Comparison of ENCODE assay signal across 20 cellular contexts in genomic region chr5:170262061-170262764, GRCh38. TPM values are rescaled to one million over a fixed set of nuclear protein-coding genes. Genes with fewer than 3 reads are reported as not detected.
DNase-seq lines count a peak whose midpoint lies in the region; ATAC-seq and TF ChIP-seq lines count a peak whose summit lies in the region.
"Had no signal": no experiment of that assay in that cellular context is flagged by ENCODE, and none has a peak within 500 bp of the region (broad histone marks: within the 10 kb centered on the region; RNA-seq: fewer than 3 reads in every experiment).

No MANE protein-coding gene starts in this region.

- H3K4me3 ChIP-seq in Karpas-422 (ENCODE audit: low read length) (no peak overlapping the region), mesendoderm (ENCODE audit: low read length) (no peak overlapping the region)
- H3K4me3 ChIP-seq: esophagus squamous epithelium, heart left ventricle, thyroid gland had no signal

- no peak overlapping the region for H3K18ac ChIP-seq in mesendoderm (ENCODE audit: low read length)

- no CpG with 5 or more reads among the region's 11 CpGs for WGBS in mesendoderm (ENCODE audit: extremely low coverage, insufficient coverage, low lambda C conversion rate)

- peak overlapping the region; percentile 90 to 96 for H3K27ac Mint-ChIP-seq in activated naive CD4-positive, alpha-beta T cell treated with anti-CD3 and anti-CD28 coated beads, Interleukin-2, amount 50 U/mL, for 72 hours
- H3K27ac Mint-ChIP-seq in natural killer cell = peak overlapping the region; percentile 88 to 94
- H3K27ac Mint-ChIP-seq: dendritic cell treated with granulocyte-macrophage colony-stimulating factor and Interleukin-4, amounts not matched to agents 40 ng/mL and 50 ng/mL, for 4 days had no signal

- no peak for TF ChIP-seq CTCF in natural killer cell (IDR thresholded peaks at IDR 0.05)

- no peak overlapping the region for H2AK5ac ChIP-seq in mesendoderm (ENCODE audit: low read length)

- no peak overlapping the region for H2BK5ac ChIP-seq in mesendoderm (ENCODE audit: low read length)

- H4K8ac ChIP-seq in mesendoderm (ENCODE audit: low read depth, low read length) = no peak overlapping the region

- peak overlapping the region; percentile 88; the same call in 1 of the 2 replicates for H3K27ac ChIP-seq in Karpas-422 (ENCODE audit: low read length)
- H3K27ac ChIP-seq in mesendoderm (ENCODE audit: low read depth, low read length) = no peak overlapping the region
- H3K27ac ChIP-seq: esophagus squamous epithelium, thyroid gland had no signal

- H3K79me2 ChIP-seq in Karpas-422 (ENCODE audit: low read length) (no peaks in the 10 kb centered on the region), mesendoderm (ENCODE audit: control insufficient read depth, insufficient read depth, low read length) (no peaks in the 10 kb centered on the region)

- H3K36me3 Mint-ChIP-seq in activated naive CD4-positive, alpha-beta T cell treated with anti-CD3 and anti-CD28 coated beads, Interleukin-2, amount 50 U/mL, for 72 hours = peaks cover 48 to 84% of the 10 kb centered on the region in 2 donors
- H3K36me3 Mint-ChIP-seq in natural killer cell = peaks cover 62% of the 10 kb centered on the region

- no peak overlapping the region for H2BK120ac ChIP-seq in mesendoderm (ENCODE audit: low read depth, low read length)

- no peak overlapping the region for H3K23ac ChIP-seq in mesendoderm (ENCODE audit: low read length)

- peak; percentile 35 for DNase-seq in activated CD4-positive, alpha-beta T cell treated with anti-CD3 and anti-CD28 coated beads, Interleukin-2, amount 50 U/mL, for 1 hour
- no peak for DNase-seq in activated CD4-positive, alpha-beta T cell treated with anti-CD3 and anti-CD28 coated beads, Interleukin-2, amount 50 U/mL, for 48 hours
- DNase-seq in Karpas-422 = no peak
- DNase-seq in activated naive CD4-positive, alpha-beta T cell treated with anti-CD3 and anti-CD28 coated beads, Interleukin-2, amount 50 U/mL, for 72 hours (ENCODE audit: low spot score in 2 of 2) = no peak
- no peak for DNase-seq in natural killer cell
- no peak for DNase-seq in mesendoderm
- DNase-seq in NCI-H1105 treated with DMSO at 0.1 percent for 48 hours (lab: John Stamatoyannopoulos, UW) = no peak
- DNase-seq: esophagus squamous epithelium; NCI-H2029; NCI-H526 treated with DMSO at 0.1 percent for 48 hours; stimulated activated CD4-positive, alpha-beta T cell treated with anti-CD3 and anti-CD28 coated beads, Interleukin-1b, Interleukin-23, amount 100 ng/mL, for 48 hours; thyroid gland had no signal

- H3K4me3 Mint-ChIP-seq in natural killer cell = peak overlapping the region; percentile 13
- H3K4me3 Mint-ChIP-seq: dendritic cell treated with granulocyte-macrophage colony-stimulating factor and Interleukin-4, amounts not matched to agents 40 ng/mL and 50 ng/mL, for 4 days had no signal

- no peak overlapping the region for H3K4ac ChIP-seq in mesendoderm (ENCODE audit: low read depth, low read length)

- ATAC-seq in activated naive CD4-positive, alpha-beta T cell treated with anti-CD3 and anti-CD28 coated beads, Interleukin-2, amount 50 U/mL, for 72 hours = peak; percentile 23 to 27
- ATAC-seq in natural killer cell (peak; percentile 34 to 60 (median 55)), esophagus mucosa (no peak)
- ATAC-seq: heart left ventricle, right cardiac atrium had no signal

- H3K27me3 ChIP-seq in Karpas-422 (ENCODE audit: low read length) (no peaks in the 10 kb centered on the region), mesendoderm (ENCODE audit: insufficient read depth, low read length, poor library complexity) (no peaks in the 10 kb centered on the region)
- H3K27me3 ChIP-seq: thyroid gland had no signal

- intact Hi-C loops in natural killer cell (cut with micrococcal nuclease) = loop anchor here (5.0 kb wide), 1 partner anchor 35 kb away; the partner anchor contains the start of gene LCP2

- H3K9me3 Mint-ChIP-seq in activated naive CD4-positive, alpha-beta T cell treated with anti-CD3 and anti-CD28 coated beads, Interleukin-2, amount 50 U/mL, for 72 hours = no peaks in the 10 kb centered on the region
- H3K9me3 Mint-ChIP-seq in natural killer cell = no peaks in the 10 kb centered on the region
- H3K9me3 Mint-ChIP-seq: dendritic cell treated with granulocyte-macrophage colony-stimulating factor and Interleukin-4, amounts not matched to agents 40 ng/mL and 50 ng/mL, for 4 days had no signal

- peak overlapping the region; percentile 62 for H2AFZ ChIP-seq in Karpas-422 (ENCODE audit: low read length)

- no peaks in the 10 kb centered on the region for H4K20me1 ChIP-seq in Karpas-422 (ENCODE audit: insufficient read depth, low read depth, low read length)

- H3K4me1 ChIP-seq in Karpas-422 (ENCODE audit: low read length) (peaks cover 87% of the 10 kb centered on the region), mesendoderm (ENCODE audit: control insufficient read depth, low read depth, low read length) (no peaks in the 10 kb centered on the region)

- H3K56ac ChIP-seq in mesendoderm (ENCODE audit: low read length) = no peak overlapping the region

- H4K5ac ChIP-seq in mesendoderm (ENCODE audit: low read length) = no peak overlapping the region

- peaks cover 44 to 61% of the 10 kb centered on the region in 2 donors for H3K4me1 Mint-ChIP-seq in natural killer cell

- no peaks in the 10 kb centered on the region for H3K9me3 ChIP-seq in Karpas-422 (ENCODE audit: low read length)
- H3K9me3 ChIP-seq: esophagus squamous epithelium, heart left ventricle, thyroid gland had no signal

- H3K4me2 ChIP-seq in Karpas-422 (ENCODE audit: low read depth, low read length, poor library complexity, severe bottlenecking) (no peak overlapping the region), mesendoderm (ENCODE audit: low read length) (no peak overlapping the region)

- no peaks in the 10 kb centered on the region for H3K36me3 ChIP-seq in Karpas-422 (ENCODE audit: insufficient read depth, low read length)
- H3K36me3 ChIP-seq in mesendoderm (ENCODE audit: control insufficient read depth, insufficient read depth, low read length) = no peaks in the 10 kb centered on the region
- H3K36me3 ChIP-seq: thyroid gland had no signal

- H3K27me3 Mint-ChIP-seq in natural killer cell (ENCODE audit: low read depth in 2 of 2) = no peaks in the 10 kb centered on the region
- H3K27me3 Mint-ChIP-seq: dendritic cell treated with granulocyte-macrophage colony-stimulating factor and Interleukin-4, amounts not matched to agents 40 ng/mL and 50 ng/mL, for 4 days had no signal

- no peaks in the 10 kb centered on the region for H3K9me2 ChIP-seq in Karpas-422 (replicated peaks; ENCODE audit: insufficient read depth, low read length)

- H3K79me1 ChIP-seq in mesendoderm (ENCODE audit: low read length) = no peaks in the 10 kb centered on the region

- H2BK15ac ChIP-seq in mesendoderm (replicated peaks; ENCODE audit: low read depth) = no peak overlapping the region

- no peak overlapping the region for H3K9ac ChIP-seq in Karpas-422 (ENCODE audit: low read length)
- H3K9ac ChIP-seq in mesendoderm (ENCODE audit: low read length) = no peak overlapping the region

RNA-seq across cellular contexts. Expression of gene C5orf58, which starts 29.4 kb away (rescaled TPM):
- total RNA-seq in Karpas-422 (2014; rRNA removed; shearing (Covaris generic); ENCODE audit: low replicate concordance) = 7.8 TPM in 1 of 2 replicates, not detected in the other
- total RNA-seq in activated naive CD4-positive, alpha-beta T cell treated with anti-CD3 and anti-CD28 coated beads, Interleukin-2, amount 50 U/mL, for 72 hours = not detected
- total RNA-seq in natural killer cell (not detected), esophagus mucosa (not detected)
- polyA plus RNA-seq in mesendoderm (2013, experiment 1 of 2) = 1.0 TPM
- polyA plus RNA-seq in mesendoderm (2013, experiment 2 of 2) = 1.2 TPM
- total RNA-seq: esophagus squamous epithelium, H4, heart left ventricle, HT-29, M059J, SK-MEL-5, thyroid gland had no signal
- polyA plus RNA-seq: heart left ventricle had no signal

RNA-seq across cellular contexts. Expression of gene LCP2, which starts 35.4 kb away (rescaled TPM):
- total RNA-seq in Karpas-422 (2014; rRNA removed; shearing (Covaris generic); ENCODE audit: low replicate concordance) = 0.22 and 0.82 TPM in 2 replicates
- total RNA-seq in activated naive CD4-positive, alpha-beta T cell treated with anti-CD3 and anti-CD28 coated beads, Interleukin-2, amount 50 U/mL, for 72 hours = 100 to 1,000 TPM; 173 to 194 TPM
- 100 to 1,000 TPM; 376 to 488 (median 450) TPM for total RNA-seq in natural killer cell
- total RNA-seq in esophagus mucosa = 3.0 TPM
- polyA plus RNA-seq in mesendoderm (2013, experiment 1 of 2) = 0.13 TPM
- polyA plus RNA-seq in mesendoderm (2013, experiment 2 of 2) = 0.10 TPM
- total RNA-seq: HT-29 had no signal

Comparison
In these comparisons a context has a peak if more than half of its experiments do, and no peak if none do; other contexts are left out.
1. RNA of gene LCP2, which starts 35.4 kb away (total RNA-seq): 376 to 488 TPM in natural killer cell and 173 to 194 TPM in activated naive CD4-positive, alpha-beta T cell treated with anti-CD3 and anti-CD28 coated beads, Interleukin-2, amount 50 U/mL, for 72 hours; 3.0 TPM in esophagus mucosa (single experiment) and 0.22 to 0.82 TPM in Karpas-422; every median in the first group is over 10 times any median in the second.